In genomic region chr10:68074404-68074774, GRCh38 we compare ENCODE assay signal across 1 cellular context.
TF ChIP-seq lines count a peak whose summit lies in the region.

No MANE protein-coding gene starts in this region.

TF ChIP-seq in neural cell, 6 proteins besides CTCF, POLR2A, EP300 and RAD21 (continued from another document):
- TF ChIP-seq EZH2 (IDR thresholded peaks at IDR 0.05; ENCODE audit: borderline replicate concordance, insufficient read depth, low read length, poor library complexity, severe bottlenecking) (no peak), REST (IDR thresholded peaks at IDR 0.05; ENCODE audit: borderline replicate concordance) (no peak), POLR2AphosphoS5 (IDR thresholded peaks at IDR 0.05) (no peak)
